In the genomic region with DNA sequence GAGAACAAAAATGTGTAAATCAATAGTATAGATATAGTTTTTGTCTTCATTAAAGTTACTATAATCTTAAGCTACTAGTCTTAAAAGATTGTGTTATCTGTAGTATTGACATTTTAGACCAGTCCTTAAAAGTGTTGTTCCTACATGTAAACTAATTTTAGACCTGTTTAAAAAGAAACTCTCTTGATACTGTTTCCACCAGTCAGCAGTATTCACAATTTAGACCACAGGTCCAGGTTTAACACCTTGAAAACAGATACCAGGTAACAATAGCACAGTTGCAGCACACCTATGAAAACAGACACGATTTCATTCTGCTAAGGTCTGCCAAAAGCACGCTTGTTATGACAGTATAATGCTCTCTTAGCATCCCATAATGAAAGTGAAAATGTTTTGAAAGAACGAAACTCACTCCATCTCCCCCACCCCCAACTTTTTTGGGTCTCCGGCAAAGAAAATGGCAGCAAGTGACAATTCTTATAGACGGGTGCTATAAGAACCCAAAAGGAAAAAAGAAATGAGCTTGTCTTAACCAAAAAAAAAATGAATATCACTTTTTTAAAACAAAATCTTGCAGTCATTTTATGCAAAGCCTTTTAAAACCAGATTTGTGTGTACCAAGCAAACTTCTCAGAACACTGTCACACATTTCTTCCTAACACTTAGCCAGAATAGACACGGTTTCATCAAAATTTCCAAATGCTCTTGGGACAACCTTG, we compare ENCODE assay signal across 8 cellular contexts. TPM values are rescaled to one million over a fixed set of nuclear protein-coding genes. Genes with fewer than 3 reads are reported as not detected.
A peak's percentile ranks its signal among the peaks of the same experiment; 100 is the strongest.
DNase-seq lines count a peak whose midpoint lies in the region; ATAC-seq lines count a peak whose summit lies in the region.

No MANE protein-coding gene starts in this region.

- H3K4me3 Mint-ChIP-seq in activated CD8-positive, alpha-beta memory T cell treated with anti-CD3 and anti-CD28 coated beads, Interleukin-2, amount 10 ng/mL, durations not matched to agents 7 days and 5 days, result peak overlapping the region; percentile 88

- H3K9me3 Mint-ChIP-seq in activated CD8-positive, alpha-beta memory T cell treated with anti-CD3 and anti-CD28 coated beads, Interleukin-2, amount 10 ng/mL, durations not matched to agents 7 days and 5 days (ENCODE audit: low read depth), result no peaks in the 10 kb centered on the region

- H3K4me2 ChIP-seq in BLaER1 treated with 17β-estradiol and CSF1 and Interleukin-3, amounts not matched to agents 10 nM and 100 nM, result peak overlapping the region; percentile 91 to 100 (median 99)

- peaks cover 33% of the 10 kb centered on the region for H3K36me3 Mint-ChIP-seq in activated CD8-positive, alpha-beta memory T cell treated with anti-CD3 and anti-CD28 coated beads, Interleukin-2, amount 10 ng/mL, durations not matched to agents 7 days and 5 days

- peak overlapping the region; percentile 96 for H3K27ac Mint-ChIP-seq in activated CD8-positive, alpha-beta memory T cell treated with anti-CD3 and anti-CD28 coated beads, Interleukin-2, amount 10 ng/mL, durations not matched to agents 7 days and 5 days

- H3K9ac ChIP-seq in BLaER1 treated with 17β-estradiol and CSF1 and Interleukin-3, amounts not matched to agents 10 nM and 100 nM, result no peak overlapping the region

- 86 to 87% methylated on average over 6 of the region's 6 CpGs for WGBS in aorta, 2 donors

- no peaks in the 10 kb centered on the region for H3K9me3 ChIP-seq in BLaER1 treated with 17β-estradiol and CSF1 and Interleukin-3, amounts not matched to agents 10 nM and 100 nM (replicated peaks in 1 of 11)
- H3K9me3 ChIP-seq in HAP-1, result no peaks in the 10 kb centered on the region
- no peaks in the 10 kb centered on the region for H3K9me3 ChIP-seq in mononuclear cell (ENCODE audit: low read depth, low read length)
- no peaks in the 10 kb centered on the region for H3K9me3 ChIP-seq in aorta (ENCODE audit: control insufficient read depth, low read length)

- peaks cover 13 to 30% (median 22%) of the 10 kb centered on the region in 10 experiments for H3K4me1 ChIP-seq in BLaER1 treated with 17β-estradiol and CSF1 and Interleukin-3, amounts not matched to agents 10 nM and 100 nM
- H3K4me1 ChIP-seq in HAP-1 (peaks cover 11% of the 10 kb centered on the region), mononuclear cell (ENCODE audit: insufficient read depth, low read length) (peaks cover 76% of the 10 kb centered on the region), aorta (ENCODE audit: control insufficient read depth in 1 of 2, insufficient read depth in 2 of 2, low read length in 2 of 2) (no peaks in the 10 kb centered on the region)

- H4K20me1 ChIP-seq in BLaER1 treated with 17β-estradiol and CSF1 and Interleukin-3, amounts not matched to agents 10 nM and 100 nM, result peaks cover 0 to 11% (median 0%) of the 10 kb centered on the region in 11 experiments; a peak in 5 of 22 replicates

- H3K36me3 ChIP-seq in BLaER1 treated with 17β-estradiol and CSF1 and Interleukin-3, amounts not matched to agents 10 nM and 100 nM, result no peaks in the 10 kb centered on the region
- H3K36me3 ChIP-seq in HAP-1 (replicated peaks), result no peaks in the 10 kb centered on the region
- H3K36me3 ChIP-seq in aorta (ENCODE audit: control insufficient read depth in 1 of 2, insufficient read depth in 2 of 2, low read length in 1 of 2), result no peaks in the 10 kb centered on the region

- in situ Hi-C loops in HAP-1 (cut with MboI; ENCODE audit: low sequenced_read_pairs) (loop anchor here (25.0 kb wide), 2 partner anchors 1114 to 1364 kb away; a partner anchor contains a TSS), KBM-7 (cut with MboI; ENCODE audit: low pct_unique_long_range_greater_than_20kb, low sequenced_read_pairs) (loop anchor here (25.0 kb wide), 2 partner anchors 1089 to 1364 kb away; no protein-coding TSS in a partner anchor)

- peak overlapping the region in 5 of 10 experiments; percentile 81 to 96 (median 91); a peak in 7 of 20 replicates for H3K4me3 ChIP-seq in BLaER1 treated with 17β-estradiol and CSF1 and Interleukin-3, amounts not matched to agents 10 nM and 100 nM
- peak overlapping the region; percentile 62; the same call in 1 of the 2 replicates for H3K4me3 ChIP-seq in HAP-1
- H3K4me3 ChIP-seq in mononuclear cell (ENCODE audit: low read length), result peak overlapping the region; percentile 66
- H3K4me3 ChIP-seq in aorta (ENCODE audit: low read length in 2 of 2), result no peak overlapping the region

- peaks cover 60% of the 10 kb centered on the region for H3K4me1 Mint-ChIP-seq in activated CD8-positive, alpha-beta memory T cell treated with anti-CD3 and anti-CD28 coated beads, Interleukin-2, amount 10 ng/mL, durations not matched to agents 7 days and 5 days

- intact Hi-C loops in aorta (cut with DNase I), result loop anchor here in 1 of 2 donors (10.0 kb wide), 2 partner anchors 1121 to 1361 kb away; a partner anchor contains a TSS

- CTCF ChIA-PET in activated CD8-positive, alpha-beta memory T cell treated with anti-CD3 and anti-CD28 coated beads, Interleukin-2, amount 10 ng/mL, durations not matched to agents 7 days and 5 days (lab: Charles Lee), result interaction anchor here (1.0 to 3.5 kb wide), 3 partner anchors 9 to 136 kb away, joined by 3 to 26 read pairs (median 4); no protein-coding TSS in a partner anchor

- H3K27me3 Mint-ChIP-seq in activated CD8-positive, alpha-beta memory T cell treated with anti-CD3 and anti-CD28 coated beads, Interleukin-2, amount 10 ng/mL, durations not matched to agents 7 days and 5 days, result no peaks in the 10 kb centered on the region

- no peak overlapping the region for H3K27ac ChIP-seq in BLaER1 treated with 17β-estradiol and CSF1 and Interleukin-3, amounts not matched to agents 10 nM and 100 nM
- H3K27ac ChIP-seq in aorta (ENCODE audit: low read depth in 1 of 2, low read length in 2 of 2), result no peak overlapping the region

- ATAC-seq in activated CD8-positive, alpha-beta memory T cell treated with anti-CD3 and anti-CD28 coated beads, Interleukin-2, amount 10 ng/mL, durations not matched to agents 7 days and 5 days, result peak; percentile 43
- ATAC-seq in HG02571 (IDR thresholded peaks at IDR 0.05; ENCODE audit: unreplicated experiment) (no peak), aorta (ENCODE audit: low FRiP score) (no peak)

- H3K27me3 ChIP-seq in BLaER1 treated with 17β-estradiol and CSF1 and Interleukin-3, amounts not matched to agents 10 nM and 100 nM, result peaks cover 48 to 57% (median 51%) of the 10 kb centered on the region in 11 experiments
- H3K27me3 ChIP-seq in HAP-1 (ENCODE audit: low read depth) (no peaks in the 10 kb centered on the region), mononuclear cell (ENCODE audit: insufficient read depth, low read length) (no peaks in the 10 kb centered on the region), aorta (ENCODE audit: control insufficient read depth in 1 of 2, insufficient read depth in 2 of 2, low read length in 1 of 2) (no peaks in the 10 kb centered on the region)

- DNase-seq in HAP-1 (ENCODE audit: low spot score in 2 of 2) (no peak), KBM-7 (no peak), aorta (no peak), NCI-H524 treated with DMSO at 0.1 percent for 48 hours (lab: John Stamatoyannopoulos, UW) (no peak)
- DNase-seq in activated CD8-positive, alpha-beta memory T cell treated with anti-CD3 and anti-CD28 coated beads, Interleukin-2, amount 10 ng/mL, durations not matched to agents 7 days and 5 days, result peak; percentile 83

RNA-seq across cellular contexts. Expression of a gene that starts 1.6 kb away (rescaled TPM):
- 10 to 100 TPM; 56.5 to 61.9 TPM for total RNA-seq in activated CD8-positive, alpha-beta memory T cell treated with anti-CD3 and anti-CD28 coated beads, Interleukin-2, amount 10 ng/mL, durations not matched to agents 7 days and 5 days
- 21.1 TPM for total RNA-seq in mononuclear cell
- total RNA-seq in aorta, result 10 to 100 TPM; 22.2 to 29.3 TPM
- 10 to 100 TPM; 10.2 to 21.7 TPM for polyA plus RNA-seq in aorta

RNA-seq across cellular contexts. Expression of a gene that starts 30.0 kb away (rescaled TPM):
- 1 to 10 TPM; 2.3 to 5.3 TPM for total RNA-seq in activated CD8-positive, alpha-beta memory T cell treated with anti-CD3 and anti-CD28 coated beads, Interleukin-2, amount 10 ng/mL, durations not matched to agents 7 days and 5 days
- total RNA-seq in mononuclear cell (5.1 TPM), aorta (1 to 10 TPM; 1.6 to 2.1 TPM)
- under 1 TPM in 1 of 2 donors, not detected in 1; 0.67 TPM for polyA plus RNA-seq in aorta

Comparison
In these comparisons a context has a peak if more than half of its experiments do, and no peak if none do; other contexts are left out.
1. H3K4me3 ChIP-seq: peak in HAP-1 (single experiment) and mononuclear cell (single experiment); none in aorta (0 of 2).